Comparison of ENCODE assay signal across 8 cellular contexts in the genomic region with DNA sequence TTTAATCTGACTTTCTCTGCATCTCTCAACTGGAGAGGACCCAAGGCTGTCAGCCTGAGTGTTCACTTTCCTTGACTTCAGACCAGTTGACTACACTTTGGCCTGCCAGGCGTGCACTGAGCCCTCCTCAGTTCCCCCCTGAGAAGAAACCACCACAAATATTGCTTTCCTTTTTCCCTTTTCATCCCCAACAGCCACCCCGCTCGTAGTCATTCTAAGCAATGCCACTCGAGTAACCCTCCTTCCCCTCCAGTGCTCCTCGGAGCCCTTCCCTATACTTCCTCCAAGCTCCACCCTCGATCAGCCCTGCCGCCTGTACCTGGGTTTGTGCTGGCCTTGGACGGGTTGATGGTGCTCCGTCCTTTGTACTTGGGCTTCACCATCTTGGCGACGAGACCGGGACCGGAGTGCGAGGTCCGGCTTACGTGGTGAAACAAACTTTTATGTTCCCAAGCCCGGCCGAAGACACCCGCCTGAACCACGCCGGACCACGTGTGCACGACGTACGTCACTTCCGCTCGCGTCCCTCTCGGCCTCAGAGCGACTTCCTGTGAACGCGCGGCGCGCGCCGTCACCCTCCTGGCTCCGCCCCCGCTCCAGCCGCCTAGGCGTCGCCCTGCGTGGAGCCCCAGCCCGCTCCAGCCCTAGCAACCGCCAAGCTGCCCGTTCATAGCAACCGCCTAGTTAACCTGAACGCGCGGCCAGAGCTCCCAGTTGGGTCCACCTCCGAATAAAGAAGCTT. TPM values are rescaled to one million over a fixed set of nuclear protein-coding genes. Genes with fewer than 3 reads are reported as not detected.
DNase-seq lines count a peak whose midpoint lies in the region; ATAC-seq, FAIRE-seq and TF ChIP-seq lines count a peak whose summit lies in the region.

A gene (minus strand): TSS at position 498 of the 742 bp plus-strand sequence. CDS start 115 bp downstream, at position 383.

- peak within 1 kb of the TSS; percentile 99 for H3K27ac Mint-ChIP-seq in T-helper 17 cell

- H3K4me3 Mint-ChIP-seq in T-helper 17 cell, result peak within 1 kb of the TSS; percentile 100

- TF ChIP-seq CTCF in psoas muscle (IDR thresholded peaks at IDR 0.05), result no peak

- no peaks in the 10 kb centered on the region for H3K27me3 Mint-ChIP-seq in T-helper 17 cell

- peaks cover 5% of the 10 kb centered on the region for H3K36me3 Mint-ChIP-seq in T-helper 17 cell (ENCODE audit: low read depth)

- 0 to 1% (median 0%) methylated on average over 50 to 51 of the region's 51 CpGs for WGBS in psoas muscle, 3 donors

- peak within 1 kb of the TSS; percentile 56 for H3K27ac ChIP-seq in angular gyrus (ENCODE audit: low read depth, low read length)
- peak within 1 kb of the TSS; percentile 94 for H3K27ac ChIP-seq in psoas muscle

- peak; percentile 82 for FAIRE-seq in urothelium cell line (lab: Jason Lieb, UNC)

- H3K4me3 ChIP-seq in psoas muscle, result peak within 1 kb of the TSS; percentile 91

- peaks cover 9 to 30% of the 10 kb centered on the region in 2 donors for H3K36me3 ChIP-seq in psoas muscle (ENCODE audit: insufficient read depth in 1 of 2, low read depth in 1 of 2)

- peak; percentile 90 for TF ChIP-seq POLR2A in GM15510 (IDR thresholded peaks at IDR 0.05; ENCODE audit: borderline replicate concordance, extremely low read depth, insufficient read length)

- H3K9me3 ChIP-seq in T-helper 17 cell (ENCODE audit: control insufficient read depth, low read length, poor library complexity, severe bottlenecking) (no peaks in the 10 kb centered on the region), psoas muscle (no peaks in the 10 kb centered on the region)

- H3K27me3 ChIP-seq in psoas muscle (ENCODE audit: insufficient read depth in 3 of 3, low read length in 2 of 3), result peaks cover 0 to 2% (median 0%) of the 10 kb centered on the region in 3 donors

- intact Hi-C loops in left ventricle myocardium superior (cut with micrococcal nuclease), result no loop called here
- intact Hi-C loops in psoas muscle (cut with DNase I), result loop anchor here in 1 of 2 donors (5.0 to 10.0 kb wide), 3 partner anchors 87 to 1239 kb away; a partner anchor contains a TSS

- peaks cover 18% of the 10 kb centered on the region for H3K4me1 Mint-ChIP-seq in T-helper 17 cell

- DNase-seq in NCI-H1694 treated with DMSO at 0.1 percent for 48 hours (lab: John Stamatoyannopoulos, UW) (peak; percentile 65), T-helper 17 cell (peak; percentile 93 to 94 (median 94)), left ventricle myocardium superior (peak; percentile 99), psoas muscle (peak; percentile 97 to 99), urothelium cell line (ENCODE audit: low spot score) (peak; percentile 99)

- peak; percentile 97 for ATAC-seq in HG02885 (IDR thresholded peaks at IDR 0.05; ENCODE audit: poor library complexity, unreplicated experiment)
- ATAC-seq in T-helper 17 cell, result peak; percentile 97
- ATAC-seq in left ventricle myocardium superior, result peak; percentile 100
- peak; percentile 100 for ATAC-seq in psoas muscle

- H3K4me1 ChIP-seq in psoas muscle, result peaks cover 18% of the 10 kb centered on the region

RNA-seq across cellular contexts. Expression of the gene that starts here (rescaled TPM):
- total RNA-seq in T-helper 17 cell, result 10 to 100 TPM; 54.9 to 59.9 TPM
- total RNA-seq in left ventricle myocardium superior, result 22.1 TPM
- total RNA-seq in psoas muscle, result 10 to 100 TPM; 29.6 to 52.3 (median 49.5) TPM
- 100 to 1,000 TPM in 1 of 3 donors, 10 to 100 TPM in 2; 48.2 to 104 (median 58.9) TPM for polyA plus RNA-seq in psoas muscle

Comparison
In these comparisons a context has a peak if more than half of its experiments do, and no peak if none do; other contexts are left out.
1. Peak in every context shown above with its lines: DNase-seq, ATAC-seq, H3K4me3 ChIP-seq and H3K27ac ChIP-seq.